23 cellular contexts compared by ENCODE assay signal in the genomic region with DNA sequence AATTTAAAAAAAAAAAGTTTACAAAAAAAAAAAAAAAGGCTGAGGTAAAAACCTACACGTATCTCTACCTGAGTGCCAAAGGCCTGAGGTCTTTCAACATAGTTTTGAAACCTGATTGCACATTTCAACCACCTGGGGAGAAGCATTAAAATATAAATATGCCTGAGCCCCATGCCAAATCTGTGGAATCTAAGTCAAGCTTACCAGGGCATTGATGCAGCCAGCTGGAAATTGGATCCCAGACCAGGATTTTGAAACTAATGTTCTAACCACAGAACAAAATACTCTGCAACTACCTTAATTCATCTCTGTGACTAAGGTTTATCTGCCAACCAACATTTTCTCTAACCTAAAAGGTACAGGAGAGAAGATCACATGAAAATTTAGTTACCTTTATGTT. TPM values are rescaled to one million over a fixed set of nuclear protein-coding genes. Genes with fewer than 3 reads are reported as not detected.
DNase-seq lines count a peak whose midpoint lies in the region; FAIRE-seq and TF ChIP-seq lines count a peak whose summit lies in the region.
"Had no signal": no experiment of that assay in that cellular context is flagged by ENCODE, and none has a peak within 500 bp of the region (broad histone marks: within the 10 kb centered on the region; RNA-seq: fewer than 3 reads in every experiment).

No MANE protein-coding gene starts in this region.

- no peaks in the 10 kb centered on the region for H3K27me3 Mint-ChIP-seq in osteocyte (ENCODE audit: unreplicated experiment)
- H3K27me3 Mint-ChIP-seq: B cell, naive B cell, progenitor cell of endocrine pancreas had no signal

- intact Hi-C loops in adrenal gland (cut with DNase I): no loop called here

- FAIRE-seq in frontal cortex (lab: Jason Lieb, UNC): no peak

- H3K36me3 ChIP-seq in HUES6 (ENCODE audit: control insufficient read depth, insufficient read depth, low read length) (peaks cover 93% of the 10 kb centered on the region), osteoblast (ENCODE audit: insufficient read depth, low read length) (peaks cover 54% of the 10 kb centered on the region), adrenal gland (replicated peaks in 1 of 2) (peaks cover 0 to 49% of the 10 kb centered on the region in 2 donors)

- 0 out of 2 replicates have a peak overlapping the region, but pooled peaks have one; percentile 35 for H3K27ac ChIP-seq in HUES6 (ENCODE audit: low read depth, low read length)
- peak overlapping the region; percentile 42 for H3K27ac ChIP-seq in osteoblast (ENCODE audit: low read depth, low read length)
- no peak overlapping the region for H3K27ac ChIP-seq in adrenal gland
- H3K27ac ChIP-seq: spleen had no signal

- H3K4me3 Mint-ChIP-seq in osteocyte (ENCODE audit: unreplicated experiment): no peak overlapping the region
- H3K4me3 Mint-ChIP-seq: B cell; naive B cell; T-helper 1 cell treated with Interleukin-12 subunit alpha and Interleukin-12 subunit beta and Interleukin-4 antibody, amounts not matched to agents 30 μg/mL and 1 μg/mL, for 36 hours had no signal

- no peak overlapping the region for H2AFZ ChIP-seq in osteoblast (ENCODE audit: low read length)

- no peaks in the 10 kb centered on the region for H3K4me1 Mint-ChIP-seq in osteocyte (ENCODE audit: unreplicated experiment)
- H3K4me1 Mint-ChIP-seq: B cell, naive B cell had no signal

- peaks cover 40% of the 10 kb centered on the region for H3K36me3 Mint-ChIP-seq in osteocyte (ENCODE audit: unreplicated experiment)

- H3K79me2 ChIP-seq in osteoblast (ENCODE audit: insufficient read depth, low read length): peaks cover 16% of the 10 kb centered on the region

- H3K27me3 ChIP-seq in HUES6 (ENCODE audit: control insufficient read depth, insufficient read depth, low read length) (no peaks in the 10 kb centered on the region), osteoblast (ENCODE audit: insufficient read depth, low read length) (no peaks in the 10 kb centered on the region), adrenal gland (no peaks in the 10 kb centered on the region)
- H3K27me3 ChIP-seq: spleen had no signal

- H3K4me3 ChIP-seq in HUES6 (ENCODE audit: low read depth, low read length) (peak overlapping the region; percentile 19; the same call in 1 of the 2 replicates), osteoblast (ENCODE audit: insufficient read depth, low read length) (no peak overlapping the region), adrenal gland (no peak overlapping the region)
- H3K4me3 ChIP-seq: lung, spleen had no signal

- no peak for TF ChIP-seq POLR2A in adrenal gland (IDR thresholded peaks at IDR 0.05)

- no peak overlapping the region for H3K4me2 ChIP-seq in osteoblast (ENCODE audit: insufficient read depth, low read length)

- TF ChIP-seq CTCF in osteoblast (IDR thresholded peaks at IDR 0.05; ENCODE audit: extremely low read depth, low read depth, low read length): no peak
- no peak for TF ChIP-seq CTCF in adrenal gland (IDR thresholded peaks at IDR 0.05)
- TF ChIP-seq CTCF in osteocyte (IDR thresholded peaks at IDR 0.05): no peak

- WGBS in adrenal gland, 4 donors: 80 to 93% (median 87%) methylated on average over 1 of the region's 1 CpG

- peak; percentile 72 for DNase-seq in amniotic epithelial cell (ENCODE audit: low read depth)
- DNase-seq in fibroblast of peridontal ligament (ENCODE audit: extremely low read depth): peak; percentile 75
- no peak for DNase-seq in osteoblast (ENCODE audit: insufficient read length, low spot score, missing footprints)
- no peak for DNase-seq in adrenal gland
- no peak for DNase-seq in COR-L47 (lab: John Stamatoyannopoulos, UW)
- DNase-seq in osteocyte (ENCODE audit: extremely low spot score, unreplicated experiment): no peak
- DNase-seq in frontal cortex (ENCODE audit: low spot score in 2 of 2): no peak
- DNase-seq: activated gamma-delta T cell treated with Interleukin-2 at 50 U/mL for 16 hours; aorta; cortex of kidney; DND-41; naive B cell; NCI-H1105; NCI-H2171; NCI-H526 treated with DMSO at 0.1 percent for 48 hours; Right ventricle myocardium superior; spleen; stimulated activated CD8-positive, alpha-beta memory T cell treated with anti-CD3 and anti-CD28 coated beads, Interleukin-4, amount 100 ng/mL, for 48 hours had no signal

- no peak overlapping the region for H3K27ac Mint-ChIP-seq in osteocyte (ENCODE audit: unreplicated experiment)
- H3K27ac Mint-ChIP-seq: B cell; naive B cell; progenitor cell of endocrine pancreas; T-helper 1 cell treated with Interleukin-12 subunit alpha and Interleukin-12 subunit beta and Interleukin-4 antibody, amounts not matched to agents 30 μg/mL and 1 μg/mL, for 36 hours had no signal

- H3K4me1 ChIP-seq in HUES6 (ENCODE audit: control insufficient read depth, insufficient read depth, low read length) (peaks cover 13% of the 10 kb centered on the region), osteoblast (ENCODE audit: insufficient read depth, low read length) (peaks cover 16% of the 10 kb centered on the region), adrenal gland (replicated peaks in 1 of 2) (no peaks in the 10 kb centered on the region)

- peaks cover 4% of the 10 kb centered on the region for H4K20me1 ChIP-seq in osteoblast (ENCODE audit: insufficient read depth, low read length)

- no peak overlapping the region for H3K9ac ChIP-seq in HUES6 (ENCODE audit: low read length)

- no peaks in the 10 kb centered on the region for H3K9me3 Mint-ChIP-seq in osteocyte (ENCODE audit: unreplicated experiment)
- H3K9me3 Mint-ChIP-seq: naive B cell; T-helper 1 cell treated with Interleukin-12 subunit alpha and Interleukin-12 subunit beta and Interleukin-4 antibody, amounts not matched to agents 30 μg/mL and 1 μg/mL, for 36 hours had no signal

- H3K9me3 ChIP-seq in HUES6 (ENCODE audit: control insufficient read depth, insufficient read depth, low read depth, low read length) (no peaks in the 10 kb centered on the region), osteoblast (ENCODE audit: low read depth, low read length) (no peaks in the 10 kb centered on the region), adrenal gland (replicated peaks in 1 of 3) (no peaks in the 10 kb centered on the region)
- H3K9me3 ChIP-seq: spleen had no signal

RNA-seq across cellular contexts. Expression of gene CHRNA10, which starts 38.8 kb away (rescaled TPM):
- total RNA-seq in osteoblast (0.29 and 0.72 TPM in 2 replicates), adrenal gland (1 to 10 TPM in 1 of 8 donors, under 1 TPM in 5, not detected in 2; 0.46 to 1.0 (median 0.76) TPM), osteocyte (0.94 and 1.1 TPM in 2 replicates), frontal cortex (0.41 TPM)
- 1 to 10 TPM in 2 of 3 donors, under 1 TPM in 1; 0.13 to 3.0 (median 2.2) TPM for polyA plus RNA-seq in adrenal gland

Comparison
In these comparisons a context has a peak if more than half of its experiments do, and no peak if none do; other contexts are left out.
1. H3K27ac ChIP-seq: peak in HUES6 (single experiment) and osteoblast (single experiment); none in adrenal gland (0 of 5).
2. DNase-seq: peak in amniotic epithelial cell (single experiment) and fibroblast of peridontal ligament (single experiment); none in osteoblast (single experiment), adrenal gland (0 of 7), COR-L47 (single experiment), osteocyte (single experiment) and frontal cortex (0 of 2).